9 cellular contexts compared by ENCODE assay signal in the genomic region with DNA sequence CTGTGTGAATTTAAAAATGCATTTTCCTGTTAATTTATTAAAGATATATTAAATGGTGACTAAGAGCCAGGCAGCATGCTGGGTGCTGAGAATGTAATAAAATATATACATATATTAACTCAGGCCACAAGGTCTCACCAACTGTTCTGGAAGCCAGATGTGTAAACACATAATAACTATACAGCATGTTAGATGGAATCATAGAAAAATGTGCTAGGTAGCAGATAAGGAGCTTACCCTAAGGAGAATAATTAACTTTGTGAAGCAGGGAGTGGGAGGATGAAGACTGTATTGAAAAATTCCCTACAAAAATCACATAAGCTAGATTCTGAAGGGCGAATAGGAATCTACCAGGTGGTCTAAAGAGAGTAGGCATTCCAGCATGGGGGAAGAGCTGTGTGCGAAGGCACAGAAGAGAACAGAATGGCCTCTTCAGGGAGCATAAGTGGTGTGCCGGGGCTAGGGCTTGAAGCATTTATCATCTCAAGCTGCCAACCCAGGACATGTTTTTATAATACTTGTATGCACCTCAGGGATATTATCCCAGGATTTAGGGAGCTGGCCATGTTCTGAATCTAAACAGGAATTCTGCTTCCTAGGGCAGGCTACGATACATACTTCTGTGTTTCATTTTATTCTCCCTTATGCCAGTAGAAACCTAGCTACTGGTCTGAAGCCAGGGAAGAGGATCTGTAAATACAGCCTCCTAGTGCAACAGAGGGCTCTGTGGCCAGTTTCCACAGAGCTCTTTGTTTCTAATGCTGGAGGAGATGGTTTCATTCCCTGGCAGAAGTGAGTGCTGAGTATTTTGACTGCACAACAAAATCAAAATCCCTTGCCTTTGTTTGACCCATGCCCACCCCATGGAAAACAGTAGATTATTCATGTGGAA. TPM values are rescaled to one million over a fixed set of nuclear protein-coding genes. Genes with fewer than 3 reads are reported as not detected.
DNase-seq lines count a peak whose midpoint lies in the region; ATAC-seq and TF ChIP-seq lines count a peak whose summit lies in the region.
"Had no signal": no experiment of that assay in that cellular context is flagged by ENCODE, and none has a peak within 500 bp of the region (broad histone marks: within the 10 kb centered on the region; RNA-seq: fewer than 3 reads in every experiment).

No MANE protein-coding gene starts in this region.

- no peak overlapping the region for H3K4me3 Mint-ChIP-seq in CD8-positive, alpha-beta memory T cell
- no peak overlapping the region for H3K4me3 Mint-ChIP-seq in neural progenitor cell

- no peaks in the 10 kb centered on the region for H3K27me3 ChIP-seq in CD8-positive, alpha-beta memory T cell (ENCODE audit: insufficient read depth, low read length, poor library complexity, severe bottlenecking)
- H3K27me3 ChIP-seq in neural progenitor cell = no peaks in the 10 kb centered on the region

- no peak overlapping the region for H3K9ac ChIP-seq in neural progenitor cell

- H3K36me3 ChIP-seq in CD8-positive, alpha-beta memory T cell (ENCODE audit: insufficient read depth, low read length) = no peaks in the 10 kb centered on the region
- H3K36me3 ChIP-seq in neural progenitor cell = no peaks in the 10 kb centered on the region

- H3K27ac ChIP-seq in CD8-positive, alpha-beta memory T cell (ENCODE audit: low read depth, low read length) = no peak overlapping the region
- no peak overlapping the region for H3K27ac ChIP-seq in neural progenitor cell

- H3K79me2 ChIP-seq in neural progenitor cell (ENCODE audit: low read depth) = no peaks in the 10 kb centered on the region

- H3K4me2 ChIP-seq in neural progenitor cell = no peak overlapping the region

- POLR2A ChIA-PET in CD8-positive, alpha-beta memory T cell (lab: Charles Lee) = interaction anchor here (0.7 kb wide), 1 partner anchor 56 kb away, joined by 5 read pairs; no protein-coding TSS in a partner anchor

- no peaks in the 10 kb centered on the region for H3F3A ChIP-seq in neural progenitor cell (ENCODE audit: low read depth)

- H3K27ac Mint-ChIP-seq in CD8-positive, alpha-beta memory T cell = peak overlapping the region in 5 of 8 donors; percentile 0 to 11 (median 5)
- no peak overlapping the region for H3K27ac Mint-ChIP-seq in neural progenitor cell

- H3K9me3 ChIP-seq in CD8-positive, alpha-beta memory T cell (ENCODE audit: low read length) = no peaks in the 10 kb centered on the region
- no peaks in the 10 kb centered on the region for H3K9me3 ChIP-seq in neural progenitor cell (ENCODE audit: low read depth)

- peak overlapping the region; percentile 30 for H2AFZ ChIP-seq in neural progenitor cell (replicated peaks)

- no peak overlapping the region for H3K4me3 ChIP-seq in CD8-positive, alpha-beta memory T cell (ENCODE audit: low read length)
- H3K4me3 ChIP-seq in fibroblast of villous mesenchyme (ENCODE audit: low read depth, low read length) (no peak overlapping the region), neural progenitor cell (no peak overlapping the region)

- H3K27me3 Mint-ChIP-seq in CD8-positive, alpha-beta memory T cell = no peaks in the 10 kb centered on the region
- no peaks in the 10 kb centered on the region for H3K27me3 Mint-ChIP-seq in neural progenitor cell (ENCODE audit: insufficient read depth, low read depth)

- H3K36me3 Mint-ChIP-seq in CD8-positive, alpha-beta memory T cell = peaks cover 10 to 24% (median 15%) of the 10 kb centered on the region in 3 donors
- no peaks in the 10 kb centered on the region for H3K36me3 Mint-ChIP-seq in neural progenitor cell

- no peak for DNase-seq in CD8-positive, alpha-beta memory T cell
- DNase-seq in NCI-H82 treated with DMSO at 0.1 percent for 48 hours (lab: John Stamatoyannopoulos, UW; ENCODE audit: unreplicated experiment) (peak; percentile 23), fibroblast of villous mesenchyme (ENCODE audit: low read depth) (peak; percentile 11), neural progenitor cell (ENCODE audit: low spot score) (no peak)
- DNase-seq in activated effector memory CD4-positive, alpha-beta T cell treated with anti-CD3 and anti-CD28 coated beads, Interleukin-2, amount 50 U/mL, for 16 hours = no peak
- DNase-seq: stimulated activated CD4-positive, alpha-beta T cell treated with anti-CD3 and anti-CD28 coated beads, Interleukin-2, amount 100 ng/mL, for 24 hours had no signal

- CTCF ChIA-PET in CD8-positive, alpha-beta memory T cell (lab: Charles Lee) = no interaction called here

- TF ChIP-seq CTCF in fibroblast of villous mesenchyme (IDR thresholded peaks at IDR 0.05; ENCODE audit: insufficient read depth, low read depth, low read length) (no peak), neural progenitor cell (IDR thresholded peaks at IDR 0.05) (no peak)

- no peaks in the 10 kb centered on the region for H4K20me1 ChIP-seq in neural progenitor cell (ENCODE audit: low read depth)

- peaks cover 30 to 44% (median 38%) of the 10 kb centered on the region in 3 donors for H3K4me1 Mint-ChIP-seq in CD8-positive, alpha-beta memory T cell
- peaks cover 8% of the 10 kb centered on the region for H3K4me1 Mint-ChIP-seq in neural progenitor cell

- ATAC-seq in GM18867 (IDR thresholded peaks at IDR 0.05; ENCODE audit: unreplicated experiment) = no peak
- no peak for ATAC-seq in GM19467 (IDR thresholded peaks at IDR 0.05; ENCODE audit: unreplicated experiment)
- ATAC-seq in GM18858 (IDR thresholded peaks at IDR 0.05; ENCODE audit: unreplicated experiment) = no peak

- H3K9me3 Mint-ChIP-seq in CD8-positive, alpha-beta memory T cell = no peaks in the 10 kb centered on the region
- peaks cover 7% of the 10 kb centered on the region for H3K9me3 Mint-ChIP-seq in neural progenitor cell

- H3K4me1 ChIP-seq in CD8-positive, alpha-beta memory T cell (ENCODE audit: insufficient read depth, low read length) = no peaks in the 10 kb centered on the region
- no peaks in the 10 kb centered on the region for H3K4me1 ChIP-seq in neural progenitor cell

RNA-seq across cellular contexts. Expression of a gene that starts 56.7 kb away (rescaled TPM):
- 10 to 100 TPM; 16.9 to 17.5 TPM for total RNA-seq in CD8-positive, alpha-beta memory T cell
- polyA plus RNA-seq in CD8-positive, alpha-beta memory T cell = 10.5 TPM
- total RNA-seq in fibroblast of villous mesenchyme (3.9 and 5.6 TPM in 2 replicates), neural progenitor cell (ENCODE audit: low replicate concordance) (3.9 and 13.8 TPM in 2 replicates)

Comparison
In these comparisons a context has a peak if more than half of its experiments do, and no peak if none do; other contexts are left out.
1. DNase-seq: peak in NCI-H82 treated with DMSO at 0.1 percent for 48 hours (single experiment) and fibroblast of villous mesenchyme (single experiment); none in CD8-positive, alpha-beta memory T cell (0 of 5), neural progenitor cell (single experiment) and activated effector memory CD4-positive, alpha-beta T cell treated with anti-CD3 and anti-CD28 coated beads, Interleukin-2, amount 50 U/mL, for 16 hours (single experiment).